17 cellular contexts compared by ENCODE assay signal in genomic region chr4:174332741-174333493, GRCh38.
"Had no signal": no experiment of that assay in that cellular context is flagged by ENCODE, and none has a peak within 500 bp of the region (broad histone marks: within the 10 kb centered on the region; RNA-seq: fewer than 3 reads in every experiment).

No MANE protein-coding gene starts in this region.

- H3K9me3 ChIP-seq: adrenal gland, mucosa of descending colon, thoracic aorta, upper lobe of right lung had no signal

- H3K4me1 ChIP-seq: adrenal gland, parathyroid adenoma, upper lobe of right lung had no signal

- H3K79me2 ChIP-seq: parathyroid adenoma had no signal

- H2AFZ ChIP-seq: parathyroid adenoma had no signal

- H3K9ac ChIP-seq: parathyroid adenoma had no signal

- H3K36me3 Mint-ChIP-seq: activated CD4-positive, alpha-beta memory T cell treated with anti-CD3 and anti-CD28 coated beads for 36 hours had no signal

- DNase-seq: activated CD4-positive, alpha-beta memory T cell treated with anti-CD3 and anti-CD28 coated beads for 36 hours; activated naive CD4-positive, alpha-beta T cell treated with anti-CD3 and anti-CD28 coated beads, Interleukin-2, amount 50 U/mL, for 16 hours; activated T-cell treated with anti-CD3 and anti-CD28 coated beads, Interleukin-2, amount 50 U/mL, for 24 hours; adrenal gland; brain microvascular endothelial cell; cerebellar nuclear complex; head of caudate nucleus; immature natural killer cell; left colon; mucosa of descending colon; naive thymus-derived CD4-positive, alpha-beta T cell; upper lobe of right lung; WERI-Rb-1 had no signal

- ATAC-seq: esophagus mucosa; left colon; mucosa of descending colon; naive thymus-derived CD4-positive, alpha-beta T cell; stimulated activated effector memory CD8-positive, alpha-beta T cell treated with anti-CD3 and anti-CD28 coated beads, Interleukin-12 subunit alpha, Interleukin-12 subunit beta, amount 100 ng/mL, for 72 hours; upper lobe of right lung had no signal

- H3K27me3 Mint-ChIP-seq: activated CD4-positive, alpha-beta memory T cell treated with anti-CD3 and anti-CD28 coated beads for 36 hours; activated T-cell treated with anti-CD3 and anti-CD28 coated beads, Interleukin-2, amount 50 U/mL, for 24 hours had no signal

- H3K9me3 Mint-ChIP-seq: activated CD4-positive, alpha-beta memory T cell treated with anti-CD3 and anti-CD28 coated beads for 36 hours; activated T-cell treated with anti-CD3 and anti-CD28 coated beads, Interleukin-2, amount 50 U/mL, for 24 hours; immature natural killer cell; stimulated activated effector memory CD8-positive, alpha-beta T cell treated with anti-CD3 and anti-CD28 coated beads, Interleukin-12 subunit alpha, Interleukin-12 subunit beta, amount 100 ng/mL, for 72 hours had no signal

- H3K4me3 Mint-ChIP-seq: activated CD4-positive, alpha-beta memory T cell treated with anti-CD3 and anti-CD28 coated beads for 36 hours; activated T-cell treated with anti-CD3 and anti-CD28 coated beads, Interleukin-2, amount 50 U/mL, for 24 hours; immature natural killer cell; naive thymus-derived CD4-positive, alpha-beta T cell; stimulated activated effector memory CD8-positive, alpha-beta T cell treated with anti-CD3 and anti-CD28 coated beads, Interleukin-12 subunit alpha, Interleukin-12 subunit beta, amount 100 ng/mL, for 72 hours had no signal

- H3K36me3 ChIP-seq: adrenal gland, brain microvascular endothelial cell, thoracic aorta, upper lobe of right lung, WERI-Rb-1 had no signal

- H3K27ac Mint-ChIP-seq: activated CD4-positive, alpha-beta memory T cell treated with anti-CD3 and anti-CD28 coated beads for 36 hours; activated T-cell treated with anti-CD3 and anti-CD28 coated beads, Interleukin-2, amount 50 U/mL, for 24 hours; immature natural killer cell; naive thymus-derived CD4-positive, alpha-beta T cell; stimulated activated effector memory CD8-positive, alpha-beta T cell treated with anti-CD3 and anti-CD28 coated beads, Interleukin-12 subunit alpha, Interleukin-12 subunit beta, amount 100 ng/mL, for 72 hours had no signal

- H3K27me3 ChIP-seq: adrenal gland, brain microvascular endothelial cell, upper lobe of right lung had no signal

- H3K27ac ChIP-seq: adrenal gland, brain microvascular endothelial cell, parathyroid adenoma, thoracic aorta, upper lobe of right lung, WERI-Rb-1 had no signal

- H3K4me3 ChIP-seq: adrenal gland, mucosa of descending colon, thoracic aorta, upper lobe of right lung had no signal

- H3K4me1 Mint-ChIP-seq: immature natural killer cell; naive thymus-derived CD4-positive, alpha-beta T cell; stimulated activated effector memory CD8-positive, alpha-beta T cell treated with anti-CD3 and anti-CD28 coated beads, Interleukin-12 subunit alpha, Interleukin-12 subunit beta, amount 100 ng/mL, for 72 hours had no signal
